Comparison of ENCODE assay signal across 9 cellular contexts in genomic region chr4:6198768-6199343, GRCh38. TPM values are rescaled to one million over a fixed set of nuclear protein-coding genes. Genes with fewer than 3 reads are reported as not detected.
DNase-seq lines count a peak whose midpoint lies in the region; ATAC-seq and TF ChIP-seq lines count a peak whose summit lies in the region.
"Had no signal": no experiment of that assay in that cellular context is flagged by ENCODE, and none has a peak within 500 bp of the region (broad histone marks: within the 10 kb centered on the region; RNA-seq: fewer than 3 reads in every experiment).

No MANE protein-coding gene starts in this region.

- H3K27me3 Mint-ChIP-seq in T-helper 1 cell treated with Interleukin-12 subunit alpha and Interleukin-12 subunit beta and Interleukin-4 antibody, amounts not matched to agents 30 μg/mL and 1 μg/mL, for 36 hours (ENCODE audit: low read depth), result peaks cover 27% of the 10 kb centered on the region

- H3K27me3 ChIP-seq in spleen (replicated peaks in 1 of 7) (peaks cover 0 to 91% (median 58%) of the 10 kb centered on the region in 7 donors), colonic mucosa (peaks cover 18% of the 10 kb centered on the region)

- peak overlapping the region; percentile 91 for H3K4me3 Mint-ChIP-seq in T-helper 1 cell treated with Interleukin-12 subunit alpha and Interleukin-12 subunit beta and Interleukin-4 antibody, amounts not matched to agents 30 μg/mL and 1 μg/mL, for 36 hours

- H3K9me3 ChIP-seq in spleen, result peaks cover 0 to 13% (median 7%) of the 10 kb centered on the region in 8 donors
- H3K9me3 ChIP-seq in colonic mucosa, result no peaks in the 10 kb centered on the region

- H3K4me1 ChIP-seq in spleen (peaks cover 4 to 45% (median 22%) of the 10 kb centered on the region in 6 donors), colonic mucosa (peaks cover 3% of the 10 kb centered on the region)

- H3K9ac ChIP-seq in colonic mucosa (ENCODE audit: low read depth in 2 of 2, low read length in 2 of 2), result no peak overlapping the region

- DNase-seq in DMS79 treated with DMSO at 0.1 percent for 48 hours (lab: John Stamatoyannopoulos, UW), result peak; percentile 14
- no peak for DNase-seq in DMS79 (lab: John Stamatoyannopoulos, UW)
- DNase-seq in spleen, result peak; percentile 74
- no peak for DNase-seq in colonic mucosa
- DNase-seq in pons (ENCODE audit: low spot score), result no peak

- no peak for TF ChIP-seq POLR2A in spleen (IDR thresholded peaks at IDR 0.05)

- H3K27ac ChIP-seq in spleen (peak overlapping the region in 5 of 8 donors; percentile 31 to 87 (median 66)), colonic mucosa (no peak overlapping the region)

- H3K4me3 ChIP-seq in spleen (peak overlapping the region; percentile 12 to 81 (median 58)), colonic mucosa (no peak overlapping the region)

- peak; percentile 11 for ATAC-seq in esophagus mucosa
- ATAC-seq in GM21825 (IDR thresholded peaks at IDR 0.05; ENCODE audit: unreplicated experiment), result no peak

- intact Hi-C loops in spleen (cut with DNase I; ENCODE audit: low total_unique reads), result no loop called here
- intact Hi-C loops in colonic mucosa (cut with DNase I), result no loop called here

- no peaks in the 10 kb centered on the region for H3K36me3 ChIP-seq in spleen
- no peaks in the 10 kb centered on the region for H3K36me3 ChIP-seq in colonic mucosa

- peak overlapping the region; percentile 93 for H3K27ac Mint-ChIP-seq in T-helper 1 cell treated with Interleukin-12 subunit alpha and Interleukin-12 subunit beta and Interleukin-4 antibody, amounts not matched to agents 30 μg/mL and 1 μg/mL, for 36 hours

- H3K9me3 Mint-ChIP-seq in T-helper 1 cell treated with Interleukin-12 subunit alpha and Interleukin-12 subunit beta and Interleukin-4 antibody, amounts not matched to agents 30 μg/mL and 1 μg/mL, for 36 hours, result peaks cover 9% of the 10 kb centered on the region

- peaks cover 18% of the 10 kb centered on the region for H3K36me3 Mint-ChIP-seq in T-helper 1 cell treated with Interleukin-12 subunit alpha and Interleukin-12 subunit beta and Interleukin-4 antibody, amounts not matched to agents 30 μg/mL and 1 μg/mL, for 36 hours (ENCODE audit: low read depth)

- WGBS in spleen, 5 donors, result 4 to 7% (median 5%) methylated on average over 23 of the region's 23 CpGs

- H3K4me1 Mint-ChIP-seq in T-helper 1 cell treated with Interleukin-12 subunit alpha and Interleukin-12 subunit beta and Interleukin-4 antibody, amounts not matched to agents 30 μg/mL and 1 μg/mL, for 36 hours (ENCODE audit: low read depth), result peaks cover 39% of the 10 kb centered on the region

- no peak for TF ChIP-seq CTCF in spleen (IDR thresholded peaks at IDR 0.05 in 8 of 11, conservative IDR thresholded peaks at IDR 0.05 in 3 of 11)
- TF ChIP-seq CTCF in colonic mucosa (IDR thresholded peaks at IDR 0.05), result no peak

RNA-seq across cellular contexts. Expression of gene JAKMIP1, which starts 1.5 kb away (rescaled TPM):
- total RNA-seq in esophagus mucosa (not detected), spleen (1 to 10 TPM; 1.5 to 8.7 (median 3.4) TPM), colonic mucosa (under 1 TPM; 0.19 to 0.42 TPM)
- polyA plus RNA-seq in spleen, result 1 to 10 TPM in 1 of 3 donors, under 1 TPM in 2; 0.37 to 1.2 (median 0.77) TPM
- total RNA-seq: HT1080 had no signal

Comparison
In these comparisons a context has a peak if more than half of its experiments do, and no peak if none do; other contexts are left out.
1. DNase-seq: peak in DMS79 treated with DMSO at 0.1 percent for 48 hours (single experiment) and spleen (single experiment); none in DMS79 (single experiment), colonic mucosa (single experiment) and pons (single experiment).